Comparison of ENCODE assay signal across 14 cellular contexts in the genomic region with DNA sequence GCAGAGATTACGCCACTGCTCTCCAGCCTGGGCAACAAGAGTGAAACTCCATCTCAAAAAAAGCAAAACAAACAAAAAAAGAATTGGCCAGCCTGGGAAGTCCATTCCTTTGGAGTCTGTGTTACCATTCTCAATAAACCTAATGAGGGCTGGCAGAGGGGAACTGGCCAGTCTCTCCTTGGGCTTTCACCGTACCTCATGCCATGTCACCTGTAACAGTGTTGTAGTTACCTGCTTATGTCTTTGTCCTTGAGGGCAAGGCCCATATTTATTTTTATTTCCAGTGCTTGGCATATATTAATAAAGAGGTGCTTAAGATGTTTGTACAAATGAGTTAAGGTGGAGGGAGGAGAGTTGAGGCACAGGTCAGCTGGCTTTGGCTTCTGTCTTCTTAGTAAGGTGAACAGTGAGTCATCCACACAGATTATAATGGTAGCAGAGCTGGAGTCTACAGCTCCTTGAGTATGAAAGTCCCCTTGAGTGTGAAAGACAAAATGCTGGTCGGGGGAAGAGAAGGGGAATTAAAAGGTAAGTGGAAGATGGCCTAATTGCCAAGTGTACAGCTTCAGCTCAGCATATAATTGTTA. TPM values are rescaled to one million over a fixed set of nuclear protein-coding genes. Genes with fewer than 3 reads are reported as not detected.
A peak's percentile ranks its signal among the peaks of the same experiment; 100 is the strongest.
DNase-seq lines count a peak whose midpoint lies in the region; ATAC-seq and TF ChIP-seq lines count a peak whose summit lies in the region.
"Had no signal": no experiment of that assay in that cellular context is flagged by ENCODE, and none has a peak within 500 bp of the region (broad histone marks: within the 10 kb centered on the region; RNA-seq: fewer than 3 reads in every experiment).

No MANE protein-coding gene starts in this region.

- DNase-seq in activated naive CD4-positive, alpha-beta T cell treated with anti-CD3 and anti-CD28 coated beads, Interleukin-2, amount 10 ng/mL, durations not matched to agents 7 days and 5 days: no peak
- no peak for DNase-seq in activated naive CD4-positive, alpha-beta T cell (lab: John Stamatoyannopoulos, UW)
- no peak for DNase-seq in endothelial cell (ENCODE audit: low spot score)
- DNase-seq in stimulated activated naive B cell treated with anti-CD40 and anti-IgM and Interleukin-4, amounts not matched to agents 10 μg/mL and 1 μg/mL and 100 μg/mL, for 72 hours: no peak
- DNase-seq: ACHN; body of pancreas; effector memory CD4-positive, alpha-beta T cell; GDM1; HFFc6; NCI-H146; NCI-H524 treated with DMSO at 0.1 percent for 48 hours; SW 1271 had no signal

- peak overlapping the region; percentile 60 for H3K27ac Mint-ChIP-seq in activated naive CD4-positive, alpha-beta T cell treated with anti-CD3 and anti-CD28 coated beads, Interleukin-2, amount 10 ng/mL, durations not matched to agents 7 days and 5 days
- H3K27ac Mint-ChIP-seq in endothelial cell (ENCODE audit: unreplicated experiment): peak overlapping the region; percentile 68
- peak overlapping the region; percentile 70 for H3K27ac Mint-ChIP-seq in stimulated activated naive B cell treated with anti-CD40 and anti-IgM and Interleukin-4, amounts not matched to agents 10 μg/mL and 1 μg/mL and 100 μg/mL, for 72 hours

- no peaks in the 10 kb centered on the region for H3K27me3 Mint-ChIP-seq in activated naive CD4-positive, alpha-beta T cell treated with anti-CD3 and anti-CD28 coated beads, Interleukin-2, amount 10 ng/mL, durations not matched to agents 7 days and 5 days
- peaks cover 4% of the 10 kb centered on the region for H3K27me3 Mint-ChIP-seq in endothelial cell (ENCODE audit: unreplicated experiment)
- H3K27me3 Mint-ChIP-seq in stimulated activated naive B cell treated with anti-CD40 and anti-IgM and Interleukin-4, amounts not matched to agents 10 μg/mL and 1 μg/mL and 100 μg/mL, for 72 hours: no peaks in the 10 kb centered on the region

- TF ChIP-seq CTCF in endothelial cell (IDR thresholded peaks at IDR 0.05; ENCODE audit: unreplicated experiment): no peak

- H3K4me3 Mint-ChIP-seq in activated naive CD4-positive, alpha-beta T cell treated with anti-CD3 and anti-CD28 coated beads, Interleukin-2, amount 10 ng/mL, durations not matched to agents 7 days and 5 days: no peak overlapping the region
- H3K4me3 Mint-ChIP-seq in endothelial cell (ENCODE audit: unreplicated experiment): peak overlapping the region; percentile 74
- no peak overlapping the region for H3K4me3 Mint-ChIP-seq in stimulated activated naive B cell treated with anti-CD40 and anti-IgM and Interleukin-4, amounts not matched to agents 10 μg/mL and 1 μg/mL and 100 μg/mL, for 72 hours
- H3K4me3 Mint-ChIP-seq: HFFc6 had no signal

- CTCF ChIA-PET in activated naive CD4-positive, alpha-beta T cell treated with anti-CD3 and anti-CD28 coated beads, Interleukin-2, amount 10 ng/mL, durations not matched to agents 7 days and 5 days (lab: Charles Lee): interaction anchor here (2.8 kb wide), 1 partner anchor 10 kb away, joined by 11 read pairs; the partner anchor contains the start of gene C1QBP

- H3K36me3 Mint-ChIP-seq in activated naive CD4-positive, alpha-beta T cell treated with anti-CD3 and anti-CD28 coated beads, Interleukin-2, amount 10 ng/mL, durations not matched to agents 7 days and 5 days: peaks cover 63% of the 10 kb centered on the region
- H3K36me3 Mint-ChIP-seq in endothelial cell (ENCODE audit: low read depth, unreplicated experiment): peaks cover 54% of the 10 kb centered on the region
- H3K36me3 Mint-ChIP-seq in stimulated activated naive B cell treated with anti-CD40 and anti-IgM and Interleukin-4, amounts not matched to agents 10 μg/mL and 1 μg/mL and 100 μg/mL, for 72 hours: peaks cover 31 to 65% of the 10 kb centered on the region in 2 donors

- H3K9me3 Mint-ChIP-seq in activated naive CD4-positive, alpha-beta T cell treated with anti-CD3 and anti-CD28 coated beads, Interleukin-2, amount 10 ng/mL, durations not matched to agents 7 days and 5 days: no peaks in the 10 kb centered on the region
- no peaks in the 10 kb centered on the region for H3K9me3 Mint-ChIP-seq in endothelial cell (ENCODE audit: unreplicated experiment)
- H3K9me3 Mint-ChIP-seq in stimulated activated naive B cell treated with anti-CD40 and anti-IgM and Interleukin-4, amounts not matched to agents 10 μg/mL and 1 μg/mL and 100 μg/mL, for 72 hours: no peaks in the 10 kb centered on the region
- H3K9me3 Mint-ChIP-seq: HFFc6 had no signal

- H3K4me1 Mint-ChIP-seq in activated naive CD4-positive, alpha-beta T cell treated with anti-CD3 and anti-CD28 coated beads, Interleukin-2, amount 10 ng/mL, durations not matched to agents 7 days and 5 days: peaks cover 9% of the 10 kb centered on the region
- H3K4me1 Mint-ChIP-seq in endothelial cell (ENCODE audit: unreplicated experiment): no peaks in the 10 kb centered on the region
- H3K4me1 Mint-ChIP-seq in stimulated activated naive B cell treated with anti-CD40 and anti-IgM and Interleukin-4, amounts not matched to agents 10 μg/mL and 1 μg/mL and 100 μg/mL, for 72 hours: peaks cover 16 to 18% of the 10 kb centered on the region in 2 donors

- ATAC-seq in stimulated activated naive B cell treated with anti-CD40 and anti-IgM and Interleukin-4, amounts not matched to agents 10 μg/mL and 1 μg/mL and 100 μg/mL, for 72 hours (replicated peaks): no peak
- no peak for ATAC-seq in GM21447 (IDR thresholded peaks at IDR 0.05; ENCODE audit: unreplicated experiment)
- no peak for ATAC-seq in GM19328 (IDR thresholded peaks at IDR 0.05; ENCODE audit: unreplicated experiment)
- ATAC-seq: body of pancreas had no signal

RNA-seq across cellular contexts. Expression of gene C1QBP, which starts 8.4 kb away (rescaled TPM):
- 100 TPM for total RNA-seq in endothelial cell (ENCODE audit: unreplicated experiment)

RNA-seq across cellular contexts. Expression of gene RPAIN, which starts 10.5 kb away (rescaled TPM):
- total RNA-seq in endothelial cell (ENCODE audit: unreplicated experiment): 47.7 TPM

RNA-seq across cellular contexts. Expression of gene NUP88, which starts 11.0 kb away (rescaled TPM):
- 42.4 TPM for total RNA-seq in endothelial cell (ENCODE audit: unreplicated experiment)

RNA-seq across cellular contexts. Expression of gene DHX33, which starts 38.3 kb away (rescaled TPM):
- total RNA-seq in endothelial cell (ENCODE audit: unreplicated experiment): 18.4 TPM

RNA-seq across cellular contexts. Expression of gene DERL2, which starts 55.5 kb away (rescaled TPM):
- 83.4 TPM for total RNA-seq in endothelial cell (ENCODE audit: unreplicated experiment)
